In genomic region chr13:94860981-94861407, GRCh38 we compare ENCODE assay signal across 8 cellular contexts.
DNase-seq lines count a peak whose midpoint lies in the region; ATAC-seq and TF ChIP-seq lines count a peak whose summit lies in the region.

No MANE protein-coding gene starts in this region.

- H3K4me1 Mint-ChIP-seq in activated T-helper 2 cell treated with anti-CD3 and anti-CD28 coated beads, Interferon-gamma antibody, Interleukin-2, Interleukin-4, amounts not matched to agents 10 μg/mL and 5 μg/mL and 100 μg/mL, durations not matched to agents 14 hours and 24 hours and 36 hours (ENCODE audit: low read depth), result peaks cover 14% of the 10 kb centered on the region

- intact Hi-C loops in activated T-helper 2 cell treated with anti-CD3 and anti-CD28 coated beads, Interferon-gamma antibody, Interleukin-2, Interleukin-4, amounts not matched to agents 10 μg/mL and 5 μg/mL and 100 μg/mL, durations not matched to agents 14 hours and 24 hours and 36 hours (cut with micrococcal nuclease), result no loop called here
- intact Hi-C loops in right lobe of liver (cut with DNase I), result no loop called here

- peaks cover 18% of the 10 kb centered on the region for H3K27me3 Mint-ChIP-seq in activated T-helper 2 cell treated with anti-CD3 and anti-CD28 coated beads, Interferon-gamma antibody, Interleukin-2, Interleukin-4, amounts not matched to agents 10 μg/mL and 5 μg/mL and 100 μg/mL, durations not matched to agents 14 hours and 24 hours and 36 hours (ENCODE audit: low read depth)

- ATAC-seq in GM18517 (IDR thresholded peaks at IDR 0.05; ENCODE audit: unreplicated experiment) (peak; percentile 70), HG03066 (IDR thresholded peaks at IDR 0.05; ENCODE audit: low read depth, unreplicated experiment) (peak; percentile 64), right lobe of liver (peak; percentile 46 to 68 (median 53)), HG02973 (IDR thresholded peaks at IDR 0.05; ENCODE audit: unreplicated experiment) (no peak)

- WGBS in right lobe of liver (ENCODE audit: insufficient coverage, low coverage, low lambda C conversion rate, missing lambda C conversion rate), result 24% methylated on average over 8 of the region's 8 CpGs

- no peak overlapping the region for H3K27ac ChIP-seq in right lobe of liver

- no peaks in the 10 kb centered on the region for H3K36me3 ChIP-seq in right lobe of liver

- peak overlapping the region in 1 of 3 donors; percentile 6 for H3K4me3 ChIP-seq in right lobe of liver

- no peaks in the 10 kb centered on the region for H3K36me3 Mint-ChIP-seq in activated T-helper 2 cell treated with anti-CD3 and anti-CD28 coated beads, Interferon-gamma antibody, Interleukin-2, Interleukin-4, amounts not matched to agents 10 μg/mL and 5 μg/mL and 100 μg/mL, durations not matched to agents 14 hours and 24 hours and 36 hours (ENCODE audit: low read depth)

- no peak for DNase-seq in activated T-helper 2 cell treated with anti-CD3 and anti-CD28 coated beads, Interferon-gamma antibody, Interleukin-2, Interleukin-4, amounts not matched to agents 10 μg/mL and 5 μg/mL and 100 μg/mL, durations not matched to agents 14 hours and 24 hours and 36 hours (ENCODE audit: low spot score)
- DNase-seq in right lobe of liver (no peak), germinal center (ENCODE audit: low spot score) (no peak), nucleus accumbens (lab: John Stamatoyannopoulos, UW) (no peak), SK-N-DZ (ENCODE audit: low spot score) (no peak)

- H3K27me3 ChIP-seq in right lobe of liver, result no peaks in the 10 kb centered on the region

- no peaks in the 10 kb centered on the region for H3K4me1 ChIP-seq in right lobe of liver

- H3K9me3 ChIP-seq in right lobe of liver, result no peaks in the 10 kb centered on the region

- TF ChIP-seq POLR2A in right lobe of liver (IDR thresholded peaks at IDR 0.05), result no peak

- no peaks in the 10 kb centered on the region for H3K9me3 Mint-ChIP-seq in activated T-helper 2 cell treated with anti-CD3 and anti-CD28 coated beads, Interferon-gamma antibody, Interleukin-2, Interleukin-4, amounts not matched to agents 10 μg/mL and 5 μg/mL and 100 μg/mL, durations not matched to agents 14 hours and 24 hours and 36 hours

- no peak for TF ChIP-seq CTCF in right lobe of liver (IDR thresholded peaks at IDR 0.05)

- H3K4me3 Mint-ChIP-seq in activated T-helper 2 cell treated with anti-CD3 and anti-CD28 coated beads, Interferon-gamma antibody, Interleukin-2, Interleukin-4, amounts not matched to agents 10 μg/mL and 5 μg/mL and 100 μg/mL, durations not matched to agents 14 hours and 24 hours and 36 hours (ENCODE audit: low read depth), result peak overlapping the region; percentile 81

- peak overlapping the region; percentile 80 for H3K27ac Mint-ChIP-seq in activated T-helper 2 cell treated with anti-CD3 and anti-CD28 coated beads, Interferon-gamma antibody, Interleukin-2, Interleukin-4, amounts not matched to agents 10 μg/mL and 5 μg/mL and 100 μg/mL, durations not matched to agents 14 hours and 24 hours and 36 hours
